ENCODE assay signal across 9 cellular contexts in genomic region chr6:32705164-32705563, GRCh38. TPM values are rescaled to one million over a fixed set of nuclear protein-coding genes. Genes with fewer than 3 reads are reported as not detected.
"Had no signal": no experiment of that assay in that cellular context is flagged by ENCODE, and none has a peak within 500 bp of the region (broad histone marks: within the 10 kb centered on the region; RNA-seq: fewer than 3 reads in every experiment).

No MANE protein-coding gene starts in this region.

RNA-seq across cellular contexts. Expression of gene HLA-DQA2, which starts 36.0 kb away (rescaled TPM):
- total RNA-seq: hepatocyte, kidney epithelial cell, left lobe of liver, lung microvascular endothelial cell, mammary epithelial cell, mesothelial cell of epicardium, myocyte had no signal
- polyA plus RNA-seq: hepatocyte, keratinocyte, mammary epithelial cell had no signal

RNA-seq across cellular contexts. Expression of gene HLA-DQB1, which starts 38.7 kb away (rescaled TPM):
- total RNA-seq: myocyte had no signal

RNA-seq across cellular contexts. Expression of gene HLA-DQB2, which starts 58.2 kb away (rescaled TPM):
- total RNA-seq: hepatocyte, kidney epithelial cell, liver, lung microvascular endothelial cell, mesothelial cell of epicardium, myocyte had no signal
- polyA plus RNA-seq: hepatocyte, keratinocyte, mammary epithelial cell had no signal
